19 cellular contexts compared by ENCODE assay signal in genomic region chr6:157216570-157216969, GRCh38.
"Had no signal": no experiment of that assay in that cellular context is flagged by ENCODE, and none has a peak within 500 bp of the region (broad histone marks: within the 10 kb centered on the region; RNA-seq: fewer than 3 reads in every experiment).

No MANE protein-coding gene starts in this region.

- H3K27ac Mint-ChIP-seq: activated B cell treated with CpG ODN at 0.5 μM for 24 hours, T-cell had no signal

- DNase-seq: activated B cell treated with CpG ODN at 0.5 μM for 24 hours; activated gamma-delta T cell; dorsolateral prefrontal cortex; hippocampal formation; midbrain; occipital lobe; sigmoid colon; stimulated activated CD4-positive, alpha-beta T cell treated with anti-CD3 and anti-CD28 coated beads, Interleukin-12 subunit alpha, Interleukin-12 subunit beta, amount 100 ng/mL, for 4 hours; stimulated activated CD4-positive, alpha-beta T cell treated with anti-CD3 and anti-CD28 coated beads, Interleukin-2, amount 100 ng/mL, for 48 hours; stimulated activated CD8-positive, alpha-beta memory T cell treated with anti-CD3 and anti-CD28 coated beads, Interleukin-4, amount 100 ng/mL, for 48 hours; stomach; T-cell had no signal

- H3K9me3 ChIP-seq: ascending aorta, prostate gland, sigmoid colon, stomach had no signal

- FAIRE-seq: bronchial epithelial cell, endometrium had no signal

- H3K4me3 ChIP-seq: ascending aorta, dorsolateral prefrontal cortex, lung, prostate gland, sigmoid colon, SK-N-MC, stomach had no signal

- H3K9me3 Mint-ChIP-seq: activated B cell treated with CpG ODN at 0.5 μM for 24 hours, T-cell had no signal

- H3K4me3 Mint-ChIP-seq: activated B cell treated with CpG ODN at 0.5 μM for 24 hours, T-cell had no signal

- ATAC-seq: esophagus mucosa, T-cell had no signal

- H3K27ac ChIP-seq: prostate gland, sigmoid colon, SK-N-MC, stomach had no signal

- H3K27me3 Mint-ChIP-seq: activated B cell treated with CpG ODN at 0.5 μM for 24 hours, T-cell had no signal

- H3K27me3 ChIP-seq: ascending aorta, dorsolateral prefrontal cortex, sigmoid colon, stomach had no signal

- H3K36me3 ChIP-seq: ascending aorta, prostate gland, sigmoid colon, stomach had no signal
